ENCODE assay signal across 8 cellular contexts in genomic region chr14:69652942-69653680, GRCh38. TPM values are rescaled to one million over a fixed set of nuclear protein-coding genes. Genes with fewer than 3 reads are reported as not detected.
DNase-seq lines count a peak whose midpoint lies in the region; ATAC-seq, FAIRE-seq and TF ChIP-seq lines count a peak whose summit lies in the region.

No MANE protein-coding gene starts in this region.

- no peaks in the 10 kb centered on the region for H3K9me3 ChIP-seq in body of pancreas
- H3K9me3 ChIP-seq in neutrophil = no peaks in the 10 kb centered on the region

- 72 to 80% methylated on average over 10 of the region's 10 CpGs for WGBS in body of pancreas, 2 donors

- H3K4me3 ChIP-seq in GM12865 (ENCODE audit: low read depth, low read length) (peak overlapping the region; percentile 30), body of pancreas (no peak overlapping the region), neutrophil (ENCODE audit: low read depth in 1 of 2, low read length in 1 of 2) (peak overlapping the region; percentile 60 to 71)

- peak; percentile 44 for FAIRE-seq in HTR-8/SVneo (lab: Jason Lieb, UNC)

- CTCF ChIA-PET in GM10248 (lab: Yijun Ruan, JAX) = interaction anchor here (0.7 to 2.5 kb wide), 6 partner anchors 9 to 34 kb away, joined by 3 to 8 read pairs (median 4); no protein-coding TSS in a partner anchor

- TF ChIP-seq CTCF in GM12865 (IDR thresholded peaks at IDR 0.05; ENCODE audit: insufficient read depth, low read depth, low read length, missing control alignments) = no peak
- no peak for TF ChIP-seq CTCF in body of pancreas (IDR thresholded peaks at IDR 0.05)
- TF ChIP-seq CTCF in neutrophil (IDR thresholded peaks at IDR 0.05) = peak; percentile 67
- TF ChIP-seq CTCF in GM10248 (IDR thresholded peaks at IDR 0.05; ENCODE audit: control extremely low read depth, extremely low read depth, low read depth, missing control alignments) = no peak

- DNase-seq in GM12865 (ENCODE audit: low read depth) (peak; percentile 82), HTR-8/SVneo (ENCODE audit: insufficient read length, low spot score) (no peak), body of pancreas (peak in 1 of 4 donors; percentile 62), HUDEP-2 (lab: John Stamatoyannopoulos, UW; ENCODE audit: unreplicated experiment in 76 of 76) (no peak), NCI-H187 treated with DMSO at 0.1 percent for 48 hours (lab: John Stamatoyannopoulos, UW) (no peak), GM10248 (ENCODE audit: extremely low spot score) (no peak)
- DNase-seq in stimulated activated CD4-positive, alpha-beta T cell treated with anti-CD3 and anti-CD28 coated beads, Interleukin-4, amount 100 ng/mL, for 1 hour = no peak

- peaks cover 83% of the 10 kb centered on the region for H3K4me1 ChIP-seq in body of pancreas
- H3K4me1 ChIP-seq in neutrophil (ENCODE audit: control insufficient read depth in 1 of 2, insufficient read depth in 1 of 2, low read depth in 1 of 2, low read length in 1 of 2) = peaks cover 88 to 97% of the 10 kb centered on the region in 2 experiments

- intact Hi-C loops in body of pancreas (cut with DNase I) = no loop called here

- H3K36me3 ChIP-seq in body of pancreas (replicated peaks in 1 of 2; ENCODE audit: insufficient read depth in 1 of 2, low read depth in 2 of 2) = no peaks in the 10 kb centered on the region
- H3K36me3 ChIP-seq in neutrophil = no peaks in the 10 kb centered on the region

- H3K27me3 ChIP-seq in body of pancreas = no peaks in the 10 kb centered on the region
- no peaks in the 10 kb centered on the region for H3K27me3 ChIP-seq in neutrophil

- no peak for ATAC-seq in body of pancreas

- POLR2A ChIA-PET in GM10248 (lab: Yijun Ruan, JAX) = interaction anchor here (0.7 kb wide), 1 partner anchor 61 kb away, joined by 4 read pairs; no protein-coding TSS in a partner anchor

- no peak for TF ChIP-seq POLR2A in body of pancreas (IDR thresholded peaks at IDR 0.05)

- H3K27ac ChIP-seq in body of pancreas = peak overlapping the region; percentile 11 to 69 (median 29)
- H3K27ac ChIP-seq in neutrophil = peak overlapping the region; percentile 97

RNA-seq across cellular contexts. Expression of gene SUSD6, which starts 41.7 kb away (rescaled TPM):
- total RNA-seq in body of pancreas = 10 to 100 TPM; 24.6 to 25.1 TPM

Comparison
In these comparisons a context has a peak if more than half of its experiments do, and no peak if none do; other contexts are left out.
1. H3K4me3 ChIP-seq: peak in GM12865 (single experiment) and neutrophil (2 of 2); none in body of pancreas (0 of 2).